In genomic region chr17:37609170-37610040, GRCh38 we compare ENCODE assay signal across 8 cellular contexts.
A peak's percentile ranks its signal among the peaks of the same experiment; 100 is the strongest.
DNase-seq lines count a peak whose midpoint lies in the region; ATAC-seq and TF ChIP-seq lines count a peak whose summit lies in the region.

Gene SYNRG (minus strand): TSS chr17:37609418. CDS start chr17:37609355, 63 bp downstream.

- H3K4me1 ChIP-seq in mucosa of stomach (ENCODE audit: control insufficient read depth, insufficient read depth, low read length) = peaks cover 4% of the 10 kb centered on the region

- no peaks in the 10 kb centered on the region for H3K27me3 ChIP-seq in mucosa of stomach (ENCODE audit: control insufficient read depth, insufficient read depth, low read length)

- TF ChIP-seq RAD21 in Ishikawa (IDR thresholded peaks at IDR 0.05; ENCODE audit: low read depth) = no peak

- no peaks in the 10 kb centered on the region for H3K9me3 ChIP-seq in mucosa of stomach (ENCODE audit: control insufficient read depth, low read length)

- ATAC-seq in GM21576 (IDR thresholded peaks at IDR 0.05; ENCODE audit: unreplicated experiment) = peak; percentile 83

- peak; percentile 83 for TF ChIP-seq POLR2A in erythroblast (IDR thresholded peaks at IDR 0.05; ENCODE audit: low read length)

- no peaks in the 10 kb centered on the region for H3K36me3 ChIP-seq in mucosa of stomach (ENCODE audit: control insufficient read depth, insufficient read depth, low read length)

- peak within 1 kb of the TSS; percentile 16 for H3K4me3 ChIP-seq in mucosa of stomach (ENCODE audit: low read length)

- TF ChIP-seq EP300 in Ishikawa (IDR thresholded peaks at IDR 0.05; ENCODE audit: borderline replicate concordance) = peak; percentile 52; the same call in 1 of the 2 replicates

- peak within 1 kb of the TSS; percentile 93 for H3K9ac ChIP-seq in mucosa of stomach (ENCODE audit: low read length)

- DNase-seq in DMS153 (lab: John Stamatoyannopoulos, UW) = peak; percentile 92
- peak; percentile 58 for DNase-seq in OCI-M2 (lab: John Stamatoyannopoulos, UW; ENCODE audit: unreplicated experiment)
- peak; percentile 97 for DNase-seq in activated T-cell treated with anti-CD3 and anti-CD28 coated beads for 48 hours (ENCODE audit: low read depth)
- peak; percentile 98 for DNase-seq in erythroblast (lab: John Stamatoyannopoulos, UW)
- peak; percentile 85 to 93 for DNase-seq in stimulated activated CD8-positive, alpha-beta memory T cell treated with anti-CD3 and anti-CD28 coated beads, Interleukin-7, amount 100 ng/mL, for 1 hour (ENCODE audit: low read depth in 2 of 2)

TF ChIP-seq in Ishikawa, 13 proteins besides CTCF, POLR2A, EP300 and RAD21:
- TF ChIP-seq TCF12 (IDR thresholded peaks at IDR 0.05; ENCODE audit: low read depth) (peak; percentile 70; the same call in 1 of the 2 replicates), TEAD4 (IDR thresholded peaks at IDR 0.05) (0 out of 2 replicates have a peak, but pooled peaks have one; percentile 36), MAX (IDR thresholded peaks at IDR 0.05) (peak; percentile 60), CREB1 (IDR thresholded peaks at IDR 0.05; ENCODE audit: low read depth) (no peak), EGR1 (IDR thresholded peaks at IDR 0.05) (no peak), NFIC (IDR thresholded peaks at IDR 0.05) (peak; percentile 60; the same call in 1 of the 2 replicates), FOXM1 (IDR thresholded peaks at IDR 0.05; ENCODE audit: borderline replicate concordance, low read depth) (no peak; the same call in 1 of the 2 replicates), YY1 (IDR thresholded peaks at IDR 0.05; ENCODE audit: low read depth) (peak; percentile 94), USF1 (IDR thresholded peaks at IDR 0.05) (peak; percentile 100), ZBTB7A (IDR thresholded peaks at IDR 0.05; ENCODE audit: low read depth) (no peak; the same call in 1 of the 2 replicates), CEBPB (IDR thresholded peaks at IDR 0.05) (no peak), TAF1 (IDR thresholded peaks at IDR 0.05; ENCODE audit: low read depth) (peak; percentile 90)
- TF ChIP-seq, protein P1, sequence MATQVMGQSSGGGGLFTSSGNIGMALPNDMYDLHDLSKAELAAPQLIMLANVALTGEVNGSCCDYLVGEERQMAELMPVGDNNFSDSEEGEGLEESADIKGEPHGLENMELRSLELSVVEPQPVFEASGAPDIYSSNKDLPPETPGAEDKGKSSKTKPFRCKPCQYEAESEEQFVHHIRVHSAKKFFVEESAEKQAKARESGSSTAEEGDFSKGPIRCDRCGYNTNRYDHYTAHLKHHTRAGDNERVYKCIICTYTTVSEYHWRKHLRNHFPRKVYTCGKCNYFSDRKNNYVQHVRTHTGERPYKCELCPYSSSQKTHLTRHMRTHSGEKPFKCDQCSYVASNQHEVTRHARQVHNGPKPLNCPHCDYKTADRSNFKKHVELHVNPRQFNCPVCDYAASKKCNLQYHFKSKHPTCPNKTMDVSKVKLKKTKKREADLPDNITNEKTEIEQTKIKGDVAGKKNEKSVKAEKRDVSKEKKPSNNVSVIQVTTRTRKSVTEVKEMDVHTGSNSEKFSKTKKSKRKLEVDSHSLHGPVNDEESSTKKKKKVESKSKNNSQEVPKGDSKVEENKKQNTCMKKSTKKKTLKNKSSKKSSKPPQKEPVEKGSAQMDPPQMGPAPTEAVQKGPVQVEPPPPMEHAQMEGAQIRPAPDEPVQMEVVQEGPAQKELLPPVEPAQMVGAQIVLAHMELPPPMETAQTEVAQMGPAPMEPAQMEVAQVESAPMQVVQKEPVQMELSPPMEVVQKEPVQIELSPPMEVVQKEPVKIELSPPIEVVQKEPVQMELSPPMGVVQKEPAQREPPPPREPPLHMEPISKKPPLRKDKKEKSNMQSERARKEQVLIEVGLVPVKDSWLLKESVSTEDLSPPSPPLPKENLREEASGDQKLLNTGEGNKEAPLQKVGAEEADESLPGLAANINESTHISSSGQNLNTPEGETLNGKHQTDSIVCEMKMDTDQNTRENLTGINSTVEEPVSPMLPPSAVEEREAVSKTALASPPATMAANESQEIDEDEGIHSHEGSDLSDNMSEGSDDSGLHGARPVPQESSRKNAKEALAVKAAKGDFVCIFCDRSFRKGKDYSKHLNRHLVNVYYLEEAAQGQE (IDR thresholded peaks at IDR 0.05; ENCODE audit: low read depth) = no peak

Comparison
In these comparisons a context has a peak if more than half of its experiments do, and no peak if none do; other contexts are left out.
1. Peak in every context shown above with its lines: DNase-seq, ATAC-seq and H3K4me3 ChIP-seq.